1 cellular context compared by ENCODE assay signal in genomic region chr17:56834380-56835258, GRCh38.
TF ChIP-seq lines count a peak whose summit lies in the region.

No MANE protein-coding gene starts in this region.

TF ChIP-seq in HEK293, 187 proteins besides CTCF, POLR2A, EP300 and RAD21 (continued from another document):
- no peak for TF ChIP-seq ZNF148 (tag by site-specific recombination; IDR thresholded peaks at IDR 0.05; ENCODE audit: borderline replicate concordance)
- no peak for TF ChIP-seq ZNF280C (tag by site-specific recombination; IDR thresholded peaks at IDR 0.05)
- TF ChIP-seq ZNF449 (tag by site-specific recombination; IDR thresholded peaks at IDR 0.05) = peak; percentile 14; the same call in 1 of the 2 replicates
